In genomic region chr2:171160630-171161424, GRCh38 we compare ENCODE assay signal across 8 cellular contexts. TPM values are rescaled to one million over a fixed set of nuclear protein-coding genes. Genes with fewer than 3 reads are reported as not detected.
DNase-seq lines count a peak whose midpoint lies in the region; ATAC-seq and TF ChIP-seq lines count a peak whose summit lies in the region.

TSS of gene TLK1 (minus strand) at chr2:171160893. CDS start at chr2:171160428, 465 bp downstream.

- peaks cover 13% of the 10 kb centered on the region for H3K36me3 Mint-ChIP-seq in CD8-positive, alpha-beta T cell
- H3K36me3 Mint-ChIP-seq in activated CD8-positive, alpha-beta memory T cell treated with anti-CD3 and anti-CD28 coated beads, Interleukin-2, amount 10 ng/mL, durations not matched to agents 7 days and 5 days, result peaks cover 3% of the 10 kb centered on the region
- no peaks in the 10 kb centered on the region for H3K36me3 Mint-ChIP-seq in mesothelial cell of epicardium

- peak within 1 kb of the TSS; percentile 90 for H3K4me3 Mint-ChIP-seq in CD8-positive, alpha-beta T cell
- H3K4me3 Mint-ChIP-seq in activated CD8-positive, alpha-beta memory T cell treated with anti-CD3 and anti-CD28 coated beads, Interleukin-2, amount 10 ng/mL, durations not matched to agents 7 days and 5 days, result peak within 1 kb of the TSS; percentile 91
- peak within 1 kb of the TSS; percentile 98 for H3K4me3 Mint-ChIP-seq in mesothelial cell of epicardium

- H3K9me3 ChIP-seq in CD8-positive, alpha-beta T cell (ENCODE audit: low read length), result no peaks in the 10 kb centered on the region
- H3K9me3 ChIP-seq in NT2/D1 (ENCODE audit: insufficient read depth, low read length), result no peaks in the 10 kb centered on the region

- no peaks in the 10 kb centered on the region for H3K9me3 Mint-ChIP-seq in CD8-positive, alpha-beta T cell
- H3K9me3 Mint-ChIP-seq in activated CD8-positive, alpha-beta memory T cell treated with anti-CD3 and anti-CD28 coated beads, Interleukin-2, amount 10 ng/mL, durations not matched to agents 7 days and 5 days (ENCODE audit: low read depth), result no peaks in the 10 kb centered on the region
- no peaks in the 10 kb centered on the region for H3K9me3 Mint-ChIP-seq in mesothelial cell of epicardium

- POLR2A ChIA-PET in CD8-positive, alpha-beta T cell (lab: Charles Lee), result interaction anchor here (0.8 to 3.5 kb wide), 5 partner anchors 73 to 273 kb away, joined by 3 to 19 read pairs (median 4); partner anchors contain the start of genes DCAF17, GORASP2 and METTL8

- CTCF ChIA-PET in CD8-positive, alpha-beta T cell (lab: Charles Lee), result interaction anchor here (0.8 to 5.3 kb wide), 8 partner anchors 73 to 256 kb away, joined by 3 to 49 read pairs (median 5); partner anchors contain the start of gene GORASP2
- CTCF ChIA-PET in activated CD8-positive, alpha-beta memory T cell treated with anti-CD3 and anti-CD28 coated beads, Interleukin-2, amount 10 ng/mL, durations not matched to agents 7 days and 5 days (lab: Charles Lee), result interaction anchor here (1.0 to 5.4 kb wide), 5 partner anchors 73 to 273 kb away, joined by 4 to 33 read pairs (median 15); partner anchors contain the start of genes DCAF17, GORASP2 and METTL8

- DNase-seq in CD8-positive, alpha-beta T cell, result peak; percentile 55 to 85 (median 69)
- DNase-seq in HK-2 (ENCODE audit: unreplicated experiment) (peak; percentile 76), NT2/D1 (ENCODE audit: low read depth, low spot score) (no peak), mesothelial cell of epicardium (ENCODE audit: low spot score in 2 of 2, unreplicated experiment in 2 of 2) (peak; percentile 56 to 79)
- DNase-seq in activated CD8-positive, alpha-beta memory T cell treated with anti-CD3 and anti-CD28 coated beads, Interleukin-2, amount 10 ng/mL, durations not matched to agents 7 days and 5 days, result peak; percentile 77
- peak; percentile 59 to 62 for DNase-seq in stimulated activated CD8-positive, alpha-beta memory T cell treated with anti-CD3 and anti-CD28 coated beads, Interleukin-15, amount 100 ng/mL, for 48 hours (ENCODE audit: low read depth in 2 of 2)

- peak within 1 kb of the TSS; percentile 92 for H3K4me3 ChIP-seq in CD8-positive, alpha-beta T cell (ENCODE audit: low read depth, low read length)
- H3K4me3 ChIP-seq in NT2/D1 (ENCODE audit: insufficient read length, low read depth), result peak within 1 kb of the TSS; percentile 94

- peaks cover 55% of the 10 kb centered on the region for H3K4me1 Mint-ChIP-seq in CD8-positive, alpha-beta T cell (ENCODE audit: low read depth)
- peaks cover 55% of the 10 kb centered on the region for H3K4me1 Mint-ChIP-seq in activated CD8-positive, alpha-beta memory T cell treated with anti-CD3 and anti-CD28 coated beads, Interleukin-2, amount 10 ng/mL, durations not matched to agents 7 days and 5 days
- H3K4me1 Mint-ChIP-seq in mesothelial cell of epicardium, result peaks cover 55% of the 10 kb centered on the region

- intact Hi-C loops in CD8-positive, alpha-beta T cell (cut with DNase I, micrococcal nuclease), result loop anchor here (1.0 to 5.0 kb wide), 5 partner anchors 50 to 273 kb away; partner anchors contain the start of gene DCAF17 (in 1 of the 2)

- no peak for TF ChIP-seq CTCF in CD8-positive, alpha-beta T cell (IDR thresholded peaks at IDR 0.05)
- no peak for TF ChIP-seq CTCF in mesothelial cell of epicardium (IDR thresholded peaks at IDR 0.05; ENCODE audit: unreplicated experiment)

- peak within 1 kb of the TSS; percentile 99 for H3K9ac ChIP-seq in NT2/D1 (ENCODE audit: insufficient read length, low read depth)

- no peaks in the 10 kb centered on the region for H3K27me3 ChIP-seq in CD8-positive, alpha-beta T cell (ENCODE audit: insufficient read depth, low read length)
- H3K27me3 ChIP-seq in NT2/D1 (ENCODE audit: insufficient read depth, insufficient read length), result no peaks in the 10 kb centered on the region

- in situ Hi-C loops in endometrial microvascular endothelial cells (cut with HindIII; ENCODE audit: inconsistent ontology term, low pct_unique_long_range_greater_than_20kb, low sequenced_read_pairs), result no loop called here

- peak within 1 kb of the TSS; percentile 89 for H3K27ac ChIP-seq in CD8-positive, alpha-beta T cell (ENCODE audit: low read depth, low read length)

- peaks cover 40% of the 10 kb centered on the region for H3K4me1 ChIP-seq in CD8-positive, alpha-beta T cell (ENCODE audit: insufficient read depth, low read length)
- H3K4me1 ChIP-seq in NT2/D1 (ENCODE audit: insufficient read depth, insufficient read length), result no peaks in the 10 kb centered on the region

- no peaks in the 10 kb centered on the region for H3K36me3 ChIP-seq in CD8-positive, alpha-beta T cell (ENCODE audit: insufficient read depth, low read length)
- H3K36me3 ChIP-seq in NT2/D1 (ENCODE audit: insufficient read depth, insufficient read length, low read length), result no peaks in the 10 kb centered on the region

- peak within 1 kb of the TSS; percentile 94 for H3K27ac Mint-ChIP-seq in CD8-positive, alpha-beta T cell
- H3K27ac Mint-ChIP-seq in activated CD8-positive, alpha-beta memory T cell treated with anti-CD3 and anti-CD28 coated beads, Interleukin-2, amount 10 ng/mL, durations not matched to agents 7 days and 5 days, result peak within 1 kb of the TSS; percentile 95
- H3K27ac Mint-ChIP-seq in mesothelial cell of epicardium, result peak within 1 kb of the TSS; percentile 99

- peak; percentile 56 for ATAC-seq in CD8-positive, alpha-beta T cell
- ATAC-seq in GM19452 (IDR thresholded peaks at IDR 0.05; ENCODE audit: unreplicated experiment), result peak; percentile 60
- ATAC-seq in activated CD8-positive, alpha-beta memory T cell treated with anti-CD3 and anti-CD28 coated beads, Interleukin-2, amount 10 ng/mL, durations not matched to agents 7 days and 5 days, result peak; percentile 63

- no peaks in the 10 kb centered on the region for H3K27me3 Mint-ChIP-seq in CD8-positive, alpha-beta T cell (ENCODE audit: low read depth)
- H3K27me3 Mint-ChIP-seq in activated CD8-positive, alpha-beta memory T cell treated with anti-CD3 and anti-CD28 coated beads, Interleukin-2, amount 10 ng/mL, durations not matched to agents 7 days and 5 days, result no peaks in the 10 kb centered on the region
- H3K27me3 Mint-ChIP-seq in mesothelial cell of epicardium (ENCODE audit: low read depth), result no peaks in the 10 kb centered on the region

RNA-seq across cellular contexts. Expression of gene TLK1, which starts in this region (rescaled TPM):
- total RNA-seq in CD8-positive, alpha-beta T cell, result 100 to 1,000 TPM in 1 of 2 experiments, 10 to 100 TPM in 1; 95.7 to 107 TPM
- 10 to 100 TPM; 81.3 to 83.2 TPM for total RNA-seq in activated CD8-positive, alpha-beta memory T cell treated with anti-CD3 and anti-CD28 coated beads, Interleukin-2, amount 10 ng/mL, durations not matched to agents 7 days and 5 days
- total RNA-seq in endometrial microvascular endothelial cells (ENCODE audit: inconsistent ontology term) (18.6 TPM), mesothelial cell of epicardium (72.0 to 74.5 TPM (median 74.5 TPM) in 3 replicates)
